Comparison of ENCODE assay signal across 8 cellular contexts in the genomic region with DNA sequence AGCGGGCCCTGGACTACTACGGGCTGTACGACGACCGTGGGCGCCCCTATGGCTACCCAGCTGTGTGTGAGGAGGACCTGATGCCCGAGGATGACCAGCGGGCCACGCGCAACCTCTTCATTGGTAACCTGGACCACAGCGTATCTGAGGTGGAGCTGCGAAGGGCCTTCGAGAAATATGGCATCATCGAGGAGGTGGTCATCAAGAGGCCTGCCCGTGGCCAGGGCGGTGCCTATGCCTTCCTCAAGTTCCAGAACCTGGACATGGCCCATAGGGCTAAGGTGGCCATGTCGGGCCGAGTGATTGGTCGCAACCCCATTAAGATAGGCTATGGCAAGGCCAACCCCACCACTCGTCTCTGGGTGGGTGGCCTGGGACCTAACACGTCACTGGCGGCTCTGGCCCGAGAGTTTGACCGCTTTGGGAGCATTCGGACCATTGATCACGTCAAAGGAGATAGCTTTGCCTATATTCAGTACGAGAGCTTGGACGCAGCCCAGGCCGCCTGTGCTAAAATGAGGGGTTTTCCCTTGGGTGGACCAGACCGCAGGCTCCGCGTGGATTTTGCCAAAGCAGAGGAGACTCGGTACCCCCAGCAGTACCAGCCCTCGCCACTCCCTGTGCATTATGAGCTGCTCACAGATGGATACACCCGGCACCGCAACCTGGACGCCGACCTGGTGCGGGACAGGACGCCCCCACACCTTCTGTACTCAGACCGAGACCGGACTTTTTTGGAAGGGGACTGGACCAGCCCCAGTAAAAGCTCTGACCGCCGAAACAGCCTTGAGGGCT. TPM values are rescaled to one million over a fixed set of nuclear protein-coding genes. Genes with fewer than 3 reads are reported as not detected.
DNase-seq lines count a peak whose midpoint lies in the region; ATAC-seq and TF ChIP-seq lines count a peak whose summit lies in the region.

No MANE protein-coding gene starts in this region.

- peak overlapping the region; percentile 55 for H3K27ac Mint-ChIP-seq in activated T-helper 1 cell treated with anti-CD3 and anti-CD28 coated beads, Interleukin-12 subunit alpha, Interleukin-12 subunit beta, Interleukin-2, Interleukin-4 antibody, amounts not matched to agents 30 ng/mL and 10 ng/mL and 1 ng/mL, durations not matched to agents 14 hours and 24 hours and 36 hours

- peaks cover 43% of the 10 kb centered on the region for H3K79me2 ChIP-seq in HCT116 (ENCODE audit: insufficient read depth, low read length)

- TF ChIP-seq RAD21 in HCT116 (IDR thresholded peaks at IDR 0.05; ENCODE audit: low read depth) = no peak

- H3K4me1 ChIP-seq in HCT116 (ENCODE audit: control insufficient read depth in 1 of 2, insufficient read depth in 2 of 2, low read length in 2 of 2) = peaks cover 17 to 33% of the 10 kb centered on the region in 2 experiments; a peak in 3 of 4 replicates
- H3K4me1 ChIP-seq in right atrium auricular region = peaks cover 0 to 92% of the 10 kb centered on the region in 2 donors
- H3K4me1 ChIP-seq in skeletal muscle satellite cell (ENCODE audit: control insufficient read depth, insufficient read depth, low read length) = peaks cover 46% of the 10 kb centered on the region

- no peak for ATAC-seq in HCT116
- no peak for ATAC-seq in GM21528 (IDR thresholded peaks at IDR 0.05; ENCODE audit: low FRiP score, unreplicated experiment)
- no peak for ATAC-seq in HG03520 (IDR thresholded peaks at IDR 0.05; ENCODE audit: unreplicated experiment)

- H3K4me2 ChIP-seq in HCT116 (ENCODE audit: low read length) (peak overlapping the region; percentile 82), skeletal muscle satellite cell (ENCODE audit: low read length) (peak overlapping the region; percentile 89)

- no peak overlapping the region for H2AFZ ChIP-seq in HCT116 (ENCODE audit: low read depth, low read length, poor library complexity, severe bottlenecking)

- POLR2A ChIA-PET in HCT116 (lab: Charles Lee) = no interaction called here

- RAD21 ChIA-PET in HCT116 (lab: Charles Lee; ENCODE audit: low non-redundant PET in 1 of 2, low total read pairs in 2 of 2, uncharacterized antibody in 2 of 2, unreplicated experiment in 2 of 2) = no interaction called here

- H3K27ac ChIP-seq in HCT116 (ENCODE audit: low read depth, low read length) = peak overlapping the region; percentile 77; the same call in 1 of the 2 replicates
- H3K27ac ChIP-seq in right atrium auricular region = peak overlapping the region; percentile 87

- peak overlapping the region; percentile 73; the same call in 1 of the 2 replicates for H3K9ac ChIP-seq in HCT116 (ENCODE audit: low read length)
- peak overlapping the region; percentile 92 for H3K9ac ChIP-seq in skeletal muscle satellite cell (ENCODE audit: low read depth, low read length)

- H3K4me1 Mint-ChIP-seq in activated T-helper 1 cell treated with anti-CD3 and anti-CD28 coated beads, Interleukin-12 subunit alpha, Interleukin-12 subunit beta, Interleukin-2, Interleukin-4 antibody, amounts not matched to agents 30 ng/mL and 10 ng/mL and 1 ng/mL, durations not matched to agents 14 hours and 24 hours and 36 hours (ENCODE audit: low read depth) = peaks cover 65% of the 10 kb centered on the region

- H3K36me3 Mint-ChIP-seq in activated T-helper 1 cell treated with anti-CD3 and anti-CD28 coated beads, Interleukin-12 subunit alpha, Interleukin-12 subunit beta, Interleukin-2, Interleukin-4 antibody, amounts not matched to agents 30 ng/mL and 10 ng/mL and 1 ng/mL, durations not matched to agents 14 hours and 24 hours and 36 hours (ENCODE audit: low read depth) = peaks cover 47% of the 10 kb centered on the region

- no peak for DNase-seq in HCT116 (ENCODE audit: low read depth, low spot score)
- no peak for DNase-seq in activated T-helper 1 cell treated with anti-CD3 and anti-CD28 coated beads, Interleukin-12 subunit alpha, Interleukin-12 subunit beta, Interleukin-2, Interleukin-4 antibody, amounts not matched to agents 30 ng/mL and 10 ng/mL and 1 ng/mL, durations not matched to agents 14 hours and 24 hours and 36 hours (ENCODE audit: low spot score)
- no peak for DNase-seq in right atrium auricular region (ENCODE audit: low spot score)
- DNase-seq in GF-D8 (lab: John Stamatoyannopoulos, UW) = no peak
- DNase-seq in midbrain (lab: John Stamatoyannopoulos, UW) = no peak

- TF ChIP-seq CTCF in HCT116 (IDR thresholded peaks at IDR 0.05 in 2 of 3, conservative IDR thresholded peaks at IDR 0.05 in 1 of 3; ENCODE audit: borderline replicate concordance in 1 of 3, insufficient read depth in 1 of 3, low read depth in 2 of 3, low read length in 2 of 3) (no peak), right atrium auricular region (IDR thresholded peaks at IDR 0.05) (no peak)

- H3K27me3 ChIP-seq in HCT116 (ENCODE audit: insufficient read depth, low read length) = no peaks in the 10 kb centered on the region
- H3K27me3 ChIP-seq in right atrium auricular region = no peaks in the 10 kb centered on the region
- no peaks in the 10 kb centered on the region for H3K27me3 ChIP-seq in skeletal muscle satellite cell (ENCODE audit: control insufficient read depth, insufficient read depth, low read length)

- intact Hi-C loops in HCT116 (cut with micrococcal nuclease) = loop anchor here (5.0 kb wide), 1 partner anchor 280 kb away; a partner anchor contains a TSS
- intact Hi-C loops in activated T-helper 1 cell treated with anti-CD3 and anti-CD28 coated beads, Interleukin-12 subunit alpha, Interleukin-12 subunit beta, Interleukin-2, Interleukin-4 antibody, amounts not matched to agents 30 ng/mL and 10 ng/mL and 1 ng/mL, durations not matched to agents 14 hours and 24 hours and 36 hours (cut with micrococcal nuclease) = loop anchor here (10.0 kb wide), 1 partner anchor 582 kb away; a partner anchor contains a TSS

- peaks cover 0 to 14% of the 10 kb centered on the region in 2 experiments; a peak in 1 of 4 replicates for H3K9me3 ChIP-seq in HCT116 (ENCODE audit: control insufficient read depth in 1 of 2, insufficient read depth in 1 of 2, low read depth in 1 of 2, low read length in 2 of 2)
- no peaks in the 10 kb centered on the region for H3K9me3 ChIP-seq in right atrium auricular region
- no peaks in the 10 kb centered on the region for H3K9me3 ChIP-seq in skeletal muscle satellite cell (replicated peaks; ENCODE audit: low read length)

- no peaks in the 10 kb centered on the region for H4K20me1 ChIP-seq in HCT116 (ENCODE audit: insufficient read depth)

- CTCF ChIA-PET in HCT116 (lab: Charles Lee) = no interaction called here

- H3K36me3 ChIP-seq in HCT116 (ENCODE audit: control insufficient read depth in 1 of 2, insufficient read depth in 2 of 2, low read length in 2 of 2) (peaks cover 19 to 76% of the 10 kb centered on the region in 2 experiments), right atrium auricular region (peaks cover 59% of the 10 kb centered on the region), skeletal muscle satellite cell (ENCODE audit: insufficient read depth, low read length) (peaks cover 86% of the 10 kb centered on the region)

- no peaks in the 10 kb centered on the region for H3K9me2 ChIP-seq in HCT116 (ENCODE audit: insufficient read depth)

- peak overlapping the region in 1 of 2 experiments; percentile 59; a peak in 2 of 4 replicates for H3K4me3 ChIP-seq in HCT116 (replicated peaks in 1 of 2; ENCODE audit: low read depth in 1 of 2, low read length in 2 of 2)
- H3K4me3 ChIP-seq in right atrium auricular region = peak overlapping the region; percentile 71 to 79
- H3K4me3 ChIP-seq in skeletal muscle satellite cell (ENCODE audit: low read length) = peak overlapping the region; percentile 84

- peak overlapping the region; percentile 85 for H3K4me3 Mint-ChIP-seq in activated T-helper 1 cell treated with anti-CD3 and anti-CD28 coated beads, Interleukin-12 subunit alpha, Interleukin-12 subunit beta, Interleukin-2, Interleukin-4 antibody, amounts not matched to agents 30 ng/mL and 10 ng/mL and 1 ng/mL, durations not matched to agents 14 hours and 24 hours and 36 hours

- no TSS peak for BruUV-seq in HCT116 (replicated peaks; lab: Mats Ljungman, UMichigan)

- no peaks in the 10 kb centered on the region for H3K27me3 Mint-ChIP-seq in activated T-helper 1 cell treated with anti-CD3 and anti-CD28 coated beads, Interleukin-12 subunit alpha, Interleukin-12 subunit beta, Interleukin-2, Interleukin-4 antibody, amounts not matched to agents 30 ng/mL and 10 ng/mL and 1 ng/mL, durations not matched to agents 14 hours and 24 hours and 36 hours (ENCODE audit: insufficient read depth)

- no peak for TF ChIP-seq POLR2A in HCT116 (IDR thresholded peaks at IDR 0.05; ENCODE audit: borderline replicate concordance, extremely low read depth, insufficient read depth, insufficient read length)

- H3K9me3 Mint-ChIP-seq in activated T-helper 1 cell treated with anti-CD3 and anti-CD28 coated beads, Interleukin-12 subunit alpha, Interleukin-12 subunit beta, Interleukin-2, Interleukin-4 antibody, amounts not matched to agents 30 ng/mL and 10 ng/mL and 1 ng/mL, durations not matched to agents 14 hours and 24 hours and 36 hours = no peaks in the 10 kb centered on the region

TF ChIP-seq in HCT116, 20 proteins besides CTCF, POLR2A, EP300 and RAD21 (continues in another document):
- peak; percentile 8; the same call in 1 of the 2 replicates for TF ChIP-seq POLR2AphosphoS5 (IDR thresholded peaks at IDR 0.05; ENCODE audit: low read depth, low read length)

RNA-seq across cellular contexts. Expression of a gene that starts 1.4 kb away (rescaled TPM):
- total RNA-seq in HCT116 (2021; ENCODE audit: unreplicated experiment) = 24.1 TPM
- 15.6 and 15.8 TPM in 2 replicates for polyA plus RNA-seq in HCT116 (2012)
- total RNA-seq in activated T-helper 1 cell treated with anti-CD3 and anti-CD28 coated beads, Interleukin-12 subunit alpha, Interleukin-12 subunit beta, Interleukin-2, Interleukin-4 antibody, amounts not matched to agents 30 ng/mL and 10 ng/mL and 1 ng/mL, durations not matched to agents 14 hours and 24 hours and 36 hours = 38.5 and 39.6 TPM in 2 replicates
- total RNA-seq in right atrium auricular region = 10 to 100 TPM; 12.9 to 21.4 TPM
- total RNA-seq in skeletal muscle satellite cell (2012; rRNA removed) = 25.1 and 25.3 TPM in 2 replicates

RNA-seq across cellular contexts. Expression of a gene that starts 7.4 kb away (rescaled TPM):
- total RNA-seq in HCT116 (2021; ENCODE audit: unreplicated experiment) (132 TPM), right atrium auricular region (10 to 100 TPM; 41.7 to 46.9 TPM)
- polyA plus RNA-seq in HCT116 (2012) = 95.1 and 99.2 TPM in 2 replicates
- total RNA-seq in activated T-helper 1 cell treated with anti-CD3 and anti-CD28 coated beads, Interleukin-12 subunit alpha, Interleukin-12 subunit beta, Interleukin-2, Interleukin-4 antibody, amounts not matched to agents 30 ng/mL and 10 ng/mL and 1 ng/mL, durations not matched to agents 14 hours and 24 hours and 36 hours = 200 and 208 TPM in 2 replicates
- 113 and 146 TPM in 2 replicates for total RNA-seq in skeletal muscle satellite cell (2012; rRNA removed)
